Comparison of ENCODE assay signal across 24 cellular contexts in genomic region chr12:108964391-108965166, GRCh38. TPM values are rescaled to one million over a fixed set of nuclear protein-coding genes. Genes with fewer than 3 reads are reported as not detected.
"Had no signal": no experiment of that assay in that cellular context is flagged by ENCODE, and none has a peak within 500 bp of the region (broad histone marks: within the 10 kb centered on the region; RNA-seq: fewer than 3 reads in every experiment).

No MANE protein-coding gene starts in this region.

- H3K9ac ChIP-seq: SK-N-SH had no signal

- H3K27ac ChIP-seq: breast epithelium, Peyer's patch, RWPE1, SJCRH30, VCaP had no signal

- H3K4me2 ChIP-seq: SK-N-SH had no signal

- H3K27me3 ChIP-seq: breast epithelium, MG63, Peyer's patch had no signal

- H3K9me3 ChIP-seq: breast epithelium, MG63, Peyer's patch, SJCRH30, SK-N-SH had no signal

- ATAC-seq: activated CD8-positive, alpha-beta T cell treated with anti-CD3 and anti-CD28 coated beads, Interleukin-2, amount 10 ng/mL, durations not matched to agents 7 days and 5 days had no signal

- H3K4me1 ChIP-seq: breast epithelium, Peyer's patch, SJCRH30 had no signal

- H3K36me3 ChIP-seq: breast epithelium, MG63, Peyer's patch, SJCRH30 had no signal

- DNase-seq: activated CD4-positive, CD25-positive, alpha-beta regulatory T cell; activated CD8-positive, alpha-beta memory T cell treated with anti-CD3 and anti-CD28 coated beads, Interleukin-2, amount 50 U/mL, for 48 hours; activated CD8-positive, alpha-beta T cell treated with anti-CD3 and anti-CD28 coated beads, Interleukin-2, amount 10 ng/mL, durations not matched to agents 7 days and 5 days; activated T-cell treated with anti-CD3 and anti-CD28 coated beads, Interleukin-2, amount 50 U/mL, for 1 hour; aorta; caudate nucleus; MG63; MV-4-11; NCI-H1092 treated with DMSO at 0.1 percent for 48 hours; NCI-H1417 treated with DMSO at 0.1 percent for 48 hours; NCI-H1694; NCI-H2029; NCI-H2107; NCI-H510A treated with DMSO at 0.1 percent for 48 hours; NCI-H748 treated with DMSO at 0.1 percent for 48 hours; Peyer's patch; Right ventricle myocardium superior; SJCRH30; SK-N-SH; T-helper 1 cell had no signal

- H3K4me3 ChIP-seq: breast epithelium, MG63, Peyer's patch, SJCRH30 had no signal

RNA-seq across cellular contexts. Expression of gene SVOP, which starts 56.3 kb away (rescaled TPM):
- total RNA-seq: activated CD8-positive, alpha-beta T cell treated with anti-CD3 and anti-CD28 coated beads, Interleukin-2, amount 10 ng/mL, durations not matched to agents 7 days and 5 days; aorta; breast epithelium; SJCRH30; T-helper 2 cell treated with Interferon-gamma antibody and Interleukin-4, amounts not matched to agents 100 ng/mL and 5 ng/mL, for 36 hours had no signal
- polyA plus RNA-seq: aorta had no signal
